In genomic region chr2:1687254-1687653, GRCh38 we compare ENCODE assay signal across 19 cellular contexts. TPM values are rescaled to one million over a fixed set of nuclear protein-coding genes. Genes with fewer than 3 reads are reported as not detected.
DNase-seq lines count a peak whose midpoint lies in the region; ATAC-seq, FAIRE-seq and TF ChIP-seq lines count a peak whose summit lies in the region.
"Had no signal": no experiment of that assay in that cellular context is flagged by ENCODE, and none has a peak within 500 bp of the region (broad histone marks: within the 10 kb centered on the region; RNA-seq: fewer than 3 reads in every experiment).

No MANE protein-coding gene starts in this region.

- H3K9me3 ChIP-seq in Panc1 (ENCODE audit: control insufficient read depth, insufficient read depth, low read depth, low read length) (no peaks in the 10 kb centered on the region), H1 (ENCODE audit: insufficient read depth in 2 of 2, low read depth in 1 of 2, low read length in 1 of 2) (no peaks in the 10 kb centered on the region)
- H3K9me3 ChIP-seq: stomach had no signal

- 0 out of 2 replicates have a peak, but pooled peaks have one; percentile 17 for ATAC-seq in Panc1
- ATAC-seq: Right ventricle myocardium inferior had no signal

- H3K4me1 ChIP-seq in Panc1 (ENCODE audit: control insufficient read depth, insufficient read depth, low read length) (peaks cover 30% of the 10 kb centered on the region), H1 (replicated peaks in 1 of 4; ENCODE audit: control insufficient read depth in 3 of 4, insufficient read depth in 4 of 4, low read length in 3 of 4) (peaks cover 0 to 11% (median 5%) of the 10 kb centered on the region in 4 experiments; a peak in 5 of 7 replicates)

- H3K4me3 ChIP-seq in Panc1 (ENCODE audit: low read depth in 2 of 2, low read length in 2 of 2) (no peak overlapping the region), H1 (ENCODE audit: extremely low read depth in 1 of 4, insufficient read depth in 2 of 4, low read depth in 3 of 4, low read length in 4 of 4) (no peak overlapping the region)
- H3K4me3 ChIP-seq: stomach had no signal

- H3K27me3 ChIP-seq in Panc1 (ENCODE audit: control insufficient read depth, insufficient read depth, low read length) = no peaks in the 10 kb centered on the region
- H3K27me3 ChIP-seq in H1 (replicated peaks in 1 of 4; ENCODE audit: control insufficient read depth in 3 of 4, extremely low read depth in 1 of 4, insufficient read depth in 3 of 4, low read length in 3 of 4) = no peaks in the 10 kb centered on the region
- H3K27me3 ChIP-seq: stomach had no signal

- peak overlapping the region; percentile 74 for H3K27ac Mint-ChIP-seq in osteocyte (ENCODE audit: unreplicated experiment)

- no peak overlapping the region for H3K4me2 ChIP-seq in H1 (ENCODE audit: insufficient read depth in 1 of 2, low read depth in 2 of 2, low read length in 2 of 2)

- no peak overlapping the region for H2AFZ ChIP-seq in H1 (ENCODE audit: low read length)

- H3K79me1 ChIP-seq in H1 (ENCODE audit: low read depth, low read length) = no peaks in the 10 kb centered on the region; the same call in 1 of the 2 replicates

- no peak overlapping the region for H4K91ac ChIP-seq in H1 (replicated peaks; ENCODE audit: insufficient read length, low read length)

- no peak overlapping the region for H2BK120ac ChIP-seq in H1 (replicated peaks; ENCODE audit: low read depth, low read length)

- TF ChIP-seq CTCF in Panc1 (IDR thresholded peaks at IDR 0.05) = no peak
- TF ChIP-seq CTCF in H1 (IDR thresholded peaks at IDR 0.05; ENCODE audit: control extremely low read depth in 1 of 3, insufficient read depth in 1 of 3, low read depth in 1 of 3, low read length in 3 of 3) = no peak
- TF ChIP-seq CTCF in osteocyte (IDR thresholded peaks at IDR 0.05) = no peak
- TF ChIP-seq CTCF in GM13976 (IDR thresholded peaks at IDR 0.05; ENCODE audit: borderline replicate concordance, control extremely low read depth, extremely low read depth, insufficient read depth, missing control alignments) = no peak

- H3K36me3 Mint-ChIP-seq in osteocyte (ENCODE audit: unreplicated experiment) = peaks cover 46% of the 10 kb centered on the region

- H2BK12ac ChIP-seq in H1 (ENCODE audit: low read depth, low read length) = no peak overlapping the region

- 86% methylated on average over 14 of the region's 14 CpGs; no CpG with 5 or more reads in 1 of the 2 experiments for WGBS in H1 (ENCODE audit: extremely low coverage in 1 of 2, insufficient coverage in 1 of 2, insufficient read length in 1 of 2, insufficient replicate concordance in 2 of 2, low coverage in 1 of 2, low lambda C conversion rate in 2 of 2, missing lambda C conversion rate in 1 of 2), 2 experiments

- BruUV-seq in Panc1 (replicated peaks; lab: Mats Ljungman, UMichigan) = no TSS peak

- no peaks in the 10 kb centered on the region for H3K23me2 ChIP-seq in H1 (ENCODE audit: low read depth, low read length)

- TF ChIP-seq EP300 in H1 (IDR thresholded peaks at IDR 0.05; ENCODE audit: borderline replicate concordance in 1 of 2, low read depth in 2 of 2, low read length in 2 of 2) = no peak

- POLR2A ChIA-PET in Panc1 (lab: Charles Lee) = no interaction called here
- POLR2A ChIA-PET in H1 (lab: Charles Lee; ENCODE audit: partially characterized antibody) = interaction anchor here (1.7 to 1.8 kb wide), 2 partner anchors 10 to 39 kb away, joined by 4 to 6 read pairs; no protein-coding TSS in a partner anchor

- H3K18ac ChIP-seq in H1 (ENCODE audit: extremely low read depth, low read length) = no peak overlapping the region

- H3K36me3 ChIP-seq in Panc1 (ENCODE audit: control insufficient read depth, insufficient read depth, low read length) = no peaks in the 10 kb centered on the region
- H3K36me3 ChIP-seq in H1 (ENCODE audit: control insufficient read depth in 2 of 4, insufficient read depth in 4 of 4, low read length in 3 of 4) = peaks cover 0 to 33% (median 1%) of the 10 kb centered on the region in 4 experiments; a peak in 4 of 8 replicates

- H3K27ac ChIP-seq in Panc1 (ENCODE audit: low read length) (peak overlapping the region; percentile 88), H1 (ENCODE audit: low read depth, low read length) (no peak overlapping the region)
- H3K27ac ChIP-seq: stomach had no signal

- no peak overlapping the region for H3K56ac ChIP-seq in H1 (replicated peaks; ENCODE audit: insufficient read length, low read depth, low read length)

- CTCF ChIA-PET in Panc1 (lab: Charles Lee) = no interaction called here
- CTCF ChIA-PET in H1 (lab: Charles Lee; ENCODE audit: partially characterized antibody) = interaction anchor here (0.7 to 3.7 kb wide), 9 partner anchors 7 to 101 kb away, joined by 3 to 17 read pairs (median 4); no protein-coding TSS in a partner anchor

- H4K20me1 ChIP-seq in H1 (replicated peaks in 1 of 2; ENCODE audit: control insufficient read depth in 1 of 2, insufficient read depth in 2 of 2, low read length in 2 of 2) = peaks cover 3 to 5% of the 10 kb centered on the region in 2 experiments

- H3K9ac ChIP-seq in H1 (replicated peaks in 1 of 4; ENCODE audit: extremely low read depth in 1 of 4, low read depth in 3 of 4, low read length in 3 of 4) = no peak overlapping the region

- FAIRE-seq in H1 (lab: Jason Lieb, UNC) = no peak
- FAIRE-seq: small intestine had no signal

- H4K8ac ChIP-seq in H1 (ENCODE audit: extremely low read depth, insufficient read depth, low read length) = no peak overlapping the region

- H2AK5ac ChIP-seq in H1 (ENCODE audit: low read depth, low read length) = no peak overlapping the region; the same call in 1 of the 2 replicates

- H3K4me1 Mint-ChIP-seq in osteocyte (ENCODE audit: unreplicated experiment) = peaks cover 32% of the 10 kb centered on the region

- no peak overlapping the region for H2BK20ac ChIP-seq in H1 (ENCODE audit: low read length)

- H3K9me3 Mint-ChIP-seq in osteocyte (ENCODE audit: unreplicated experiment) = no peaks in the 10 kb centered on the region

- DNase-seq in DMS79 (lab: John Stamatoyannopoulos, UW) (peak; percentile 45), Panc1 (ENCODE audit: low read depth, low spot score) (no peak), H1 (ENCODE audit: low read depth in 1 of 2, low spot score in 2 of 2) (no peak), osteocyte (ENCODE audit: extremely low spot score, unreplicated experiment) (no peak), medulla oblongata (ENCODE audit: extremely low spot score) (no peak), SKM-1 (lab: John Stamatoyannopoulos, UW; ENCODE audit: unreplicated experiment) (no peak), NCI-H526 (lab: John Stamatoyannopoulos, UW) (no peak), GM13976 (ENCODE audit: low spot score) (no peak)
- DNase-seq: activated gamma-delta T cell; C1 segment of cervical spinal cord; caudate nucleus; effector CD8-positive, alpha-beta T cell; left ventricle myocardium superior; NCI-H1092; NCI-H2081 treated with DMSO at 0.1 percent for 48 hours; small intestine; stimulated activated CD4-positive, alpha-beta T cell treated with anti-CD3 and anti-CD28 coated beads, Interleukin-4, amount 100 ng/mL, for 24 hours; stomach had no signal

- 0 out of 2 replicates have a peak overlapping the region, but pooled peaks have one; percentile 24 for H2BK5ac ChIP-seq in H1 (ENCODE audit: low read depth, low read length)

- H3K14ac ChIP-seq in H1 (ENCODE audit: insufficient read length) = no peak overlapping the region

- no peaks in the 10 kb centered on the region for H3K27me3 Mint-ChIP-seq in osteocyte (ENCODE audit: unreplicated experiment)

- TF ChIP-seq RAD21 in H1 (IDR thresholded peaks at IDR 0.05 in 1 of 2, conservative IDR thresholded peaks at IDR 0.05 in 1 of 2; ENCODE audit: low read depth in 2 of 2, low read length in 2 of 2) = no peak

- H3K23ac ChIP-seq in H1 (ENCODE audit: insufficient read length) = no peak overlapping the region

- in situ Hi-C loops in Panc1 (cut with HindIII; ENCODE audit: low pct_unique_long_range_greater_than_20kb, low sequenced_read_pairs) (no loop called here), GM13976 (cut with MboI; ENCODE audit: low sequenced_read_pairs, unreplicated experiment) (no loop called here)

- H3K4ac ChIP-seq in H1 (replicated peaks; ENCODE audit: insufficient read length, low read depth, low read length) = no peak overlapping the region

- H4K5ac ChIP-seq in H1 (ENCODE audit: insufficient read length, low read depth, low read length) = no peak overlapping the region

- intact Hi-C loops in Panc1 (cut with micrococcal nuclease; ENCODE audit: unreplicated experiment) = no loop called here

- no peak for TF ChIP-seq POLR2A in H1 (IDR thresholded peaks at IDR 0.05; ENCODE audit: control extremely low read depth in 1 of 2, low read depth in 2 of 2, low read length in 2 of 2)

- H3K79me2 ChIP-seq in H1 (ENCODE audit: control insufficient read depth in 1 of 2, insufficient read depth in 2 of 2, low read length in 2 of 2) = no peaks in the 10 kb centered on the region

- H2BK15ac ChIP-seq in H1 (ENCODE audit: low read length) = no peak overlapping the region

- no peak overlapping the region for H3K4me3 Mint-ChIP-seq in osteocyte (ENCODE audit: unreplicated experiment)

TF ChIP-seq in H1, 55 proteins besides CTCF, POLR2A, EP300 and RAD21:
- no peak for TF ChIP-seq JUND (IDR thresholded peaks at IDR 0.05; ENCODE audit: low read length)
- TF ChIP-seq E2F6 (IDR thresholded peaks at IDR 0.05) = no peak

RNA-seq across cellular contexts. Expression of gene PXDN, which starts 57.1 kb away (rescaled TPM):
- total RNA-seq in Panc1 (2021; ENCODE audit: unreplicated experiment) (2.5 TPM), osteocyte (459 and 488 TPM in 2 replicates)
- polyA plus RNA-seq in Panc1 (2012; ENCODE audit: insufficient read length) = 4.5 TPM
- total RNA-seq in H1 (2021; fragmentation: NEBNext Ultra II Directional; extraction: Animal tissue kit (Norgen Biotek cat#: 25700)) = 131 and 141 TPM in 2 replicates
- 104 and 204 TPM in 2 replicates for polyA plus RNA-seq in H1 (2011; rRNA removed)
- polyA plus RNA-seq in H1 (2011; cell fraction: cytosol; rRNA removed) = 80.0 TPM
- polyA plus RNA-seq in H1 (2011; cell fraction: nucleus; rRNA removed) = 206 TPM
- 74.0 to 91.4 TPM (median 80.3 TPM) in 4 replicates for polyA plus RNA-seq in H1 (2012, experiment 1 of 2)
- 31.1 TPM for polyA plus RNA-seq in H1 (2012, experiment 2 of 2)
- 208 TPM for polyA plus RNA-seq in H1 (2013, experiment 1 of 2)
- polyA plus RNA-seq in H1 (2013, experiment 2 of 2) = 187 TPM
- polyA minus RNA-seq in H1 (2011; rRNA and poly(A)+ RNA removed) = 68.1 and 71.5 TPM in 2 replicates
- polyA minus RNA-seq in H1 (2011; cell fraction: cytosol; rRNA and poly(A)+ RNA removed) = 54.3 TPM
- polyA minus RNA-seq in H1 (2011; cell fraction: nucleus; rRNA and poly(A)+ RNA removed) = 58.5 TPM

Comparison
In these comparisons a context has a peak if more than half of its experiments do, and no peak if none do; other contexts are left out.
1. RNA of gene PXDN, which starts 57.1 kb away (total RNA-seq): 459 to 488 TPM in osteocyte and 131 to 141 TPM in H1; 2.5 TPM in Panc1 (single experiment); every median in the first group is over 10 times any median in the second.